ENCODE assay signal across 2 cellular contexts in the genomic region with DNA sequence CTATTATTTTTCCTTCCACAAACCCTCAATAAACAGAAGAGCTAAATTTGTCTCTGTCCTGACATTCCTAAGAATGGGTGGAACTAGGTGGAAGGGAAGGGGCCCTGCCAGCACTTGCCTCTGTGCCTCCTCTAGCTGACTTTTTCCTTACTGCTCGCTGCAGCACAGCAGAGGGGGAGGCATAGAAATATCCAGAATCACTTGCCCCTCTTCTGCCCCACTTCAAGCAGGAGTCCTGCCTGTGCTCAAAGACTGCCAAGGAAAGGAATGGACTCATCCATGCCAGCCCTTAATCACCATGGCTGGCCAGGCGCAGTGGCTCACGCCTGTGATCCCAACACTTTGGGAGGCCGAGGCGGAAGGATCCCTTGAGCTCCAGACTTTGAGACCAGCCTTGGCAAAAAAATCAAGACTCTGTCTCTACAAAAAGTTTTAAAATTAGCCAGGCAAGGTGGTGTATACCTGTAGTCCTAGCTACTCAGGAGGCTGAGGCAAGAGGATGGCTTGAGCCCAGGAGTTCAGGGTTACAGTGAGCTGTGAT.
TF ChIP-seq lines count a peak whose summit lies in the region.

No MANE protein-coding gene starts in this region.

TF ChIP-seq in SK-N-SH treated with all-trans-retinoic acid at 6 μM for 48 hours, 23 proteins besides CTCF, POLR2A, EP300 and RAD21:
- TF ChIP-seq, protein P1, sequence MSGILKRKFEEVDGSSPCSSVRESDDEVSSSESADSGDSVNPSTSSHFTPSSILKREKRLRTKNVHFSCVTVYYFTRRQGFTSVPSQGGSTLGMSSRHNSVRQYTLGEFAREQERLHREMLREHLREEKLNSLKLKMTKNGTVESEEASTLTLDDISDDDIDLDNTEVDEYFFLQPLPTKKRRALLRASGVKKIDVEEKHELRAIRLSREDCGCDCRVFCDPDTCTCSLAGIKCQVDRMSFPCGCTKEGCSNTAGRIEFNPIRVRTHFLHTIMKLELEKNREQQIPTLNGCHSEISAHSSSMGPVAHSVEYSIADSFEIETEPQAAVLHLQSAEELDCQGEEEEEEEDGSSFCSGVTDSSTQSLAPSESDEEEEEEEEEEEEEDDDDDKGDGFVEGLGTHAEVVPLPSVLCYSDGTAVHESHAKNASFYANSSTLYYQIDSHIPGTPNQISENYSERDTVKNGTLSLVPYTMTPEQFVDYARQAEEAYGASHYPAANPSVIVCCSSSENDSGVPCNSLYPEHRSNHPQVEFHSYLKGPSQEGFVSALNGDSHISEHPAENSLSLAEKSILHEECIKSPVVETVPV (CRISPR knock-in tag; IDR thresholded peaks at IDR 0.05) = no peak
- TF ChIP-seq GLIS3 (CRISPR knock-in tag; IDR thresholded peaks at IDR 0.05) (no peak), ZNF8 (CRISPR knock-in tag; IDR thresholded peaks at IDR 0.05) (no peak)

TF ChIP-seq in SK-N-SH, 30 proteins besides CTCF, POLR2A, EP300 and RAD21 (continued from another document):
- TF ChIP-seq POLR2AphosphoS5 (IDR thresholded peaks at IDR 0.05; ENCODE audit: low read depth, low read length) (no peak), NFIC (IDR thresholded peaks at IDR 0.05; ENCODE audit: borderline replicate concordance) (no peak), YY1 (IDR thresholded peaks at IDR 0.05; ENCODE audit: low read depth) (no peak), MEF2A (IDR thresholded peaks at IDR 0.05; ENCODE audit: borderline replicate concordance, low read depth) (no peak), NRF1 (IDR thresholded peaks at IDR 0.05; ENCODE audit: low read depth, low read length) (no peak), SMC3 (IDR thresholded peaks at IDR 0.05; ENCODE audit: low read depth, low read length) (no peak), ELF1 (IDR thresholded peaks at IDR 0.05) (no peak), CHD2 (IDR thresholded peaks at IDR 0.05; ENCODE audit: low read length, partially characterized antibody) (no peak), FOXM1 (IDR thresholded peaks at IDR 0.05; ENCODE audit: low read depth) (no peak)
- TF ChIP-seq, protein P2, sequence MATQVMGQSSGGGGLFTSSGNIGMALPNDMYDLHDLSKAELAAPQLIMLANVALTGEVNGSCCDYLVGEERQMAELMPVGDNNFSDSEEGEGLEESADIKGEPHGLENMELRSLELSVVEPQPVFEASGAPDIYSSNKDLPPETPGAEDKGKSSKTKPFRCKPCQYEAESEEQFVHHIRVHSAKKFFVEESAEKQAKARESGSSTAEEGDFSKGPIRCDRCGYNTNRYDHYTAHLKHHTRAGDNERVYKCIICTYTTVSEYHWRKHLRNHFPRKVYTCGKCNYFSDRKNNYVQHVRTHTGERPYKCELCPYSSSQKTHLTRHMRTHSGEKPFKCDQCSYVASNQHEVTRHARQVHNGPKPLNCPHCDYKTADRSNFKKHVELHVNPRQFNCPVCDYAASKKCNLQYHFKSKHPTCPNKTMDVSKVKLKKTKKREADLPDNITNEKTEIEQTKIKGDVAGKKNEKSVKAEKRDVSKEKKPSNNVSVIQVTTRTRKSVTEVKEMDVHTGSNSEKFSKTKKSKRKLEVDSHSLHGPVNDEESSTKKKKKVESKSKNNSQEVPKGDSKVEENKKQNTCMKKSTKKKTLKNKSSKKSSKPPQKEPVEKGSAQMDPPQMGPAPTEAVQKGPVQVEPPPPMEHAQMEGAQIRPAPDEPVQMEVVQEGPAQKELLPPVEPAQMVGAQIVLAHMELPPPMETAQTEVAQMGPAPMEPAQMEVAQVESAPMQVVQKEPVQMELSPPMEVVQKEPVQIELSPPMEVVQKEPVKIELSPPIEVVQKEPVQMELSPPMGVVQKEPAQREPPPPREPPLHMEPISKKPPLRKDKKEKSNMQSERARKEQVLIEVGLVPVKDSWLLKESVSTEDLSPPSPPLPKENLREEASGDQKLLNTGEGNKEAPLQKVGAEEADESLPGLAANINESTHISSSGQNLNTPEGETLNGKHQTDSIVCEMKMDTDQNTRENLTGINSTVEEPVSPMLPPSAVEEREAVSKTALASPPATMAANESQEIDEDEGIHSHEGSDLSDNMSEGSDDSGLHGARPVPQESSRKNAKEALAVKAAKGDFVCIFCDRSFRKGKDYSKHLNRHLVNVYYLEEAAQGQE (IDR thresholded peaks at IDR 0.05; ENCODE audit: low read depth, low read length) = no peak
- TF ChIP-seq, protein P3, sequence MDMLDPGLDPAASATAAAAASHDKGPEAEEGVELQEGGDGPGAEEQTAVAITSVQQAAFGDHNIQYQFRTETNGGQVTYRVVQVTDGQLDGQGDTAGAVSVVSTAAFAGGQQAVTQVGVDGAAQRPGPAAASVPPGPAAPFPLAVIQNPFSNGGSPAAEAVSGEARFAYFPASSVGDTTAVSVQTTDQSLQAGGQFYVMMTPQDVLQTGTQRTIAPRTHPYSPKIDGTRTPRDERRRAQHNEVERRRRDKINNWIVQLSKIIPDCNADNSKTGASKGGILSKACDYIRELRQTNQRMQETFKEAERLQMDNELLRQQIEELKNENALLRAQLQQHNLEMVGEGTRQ (IDR thresholded peaks at IDR 0.05; ENCODE audit: borderline replicate concordance, low read depth, low read length) = no peak
- TF ChIP-seq, protein P4, sequence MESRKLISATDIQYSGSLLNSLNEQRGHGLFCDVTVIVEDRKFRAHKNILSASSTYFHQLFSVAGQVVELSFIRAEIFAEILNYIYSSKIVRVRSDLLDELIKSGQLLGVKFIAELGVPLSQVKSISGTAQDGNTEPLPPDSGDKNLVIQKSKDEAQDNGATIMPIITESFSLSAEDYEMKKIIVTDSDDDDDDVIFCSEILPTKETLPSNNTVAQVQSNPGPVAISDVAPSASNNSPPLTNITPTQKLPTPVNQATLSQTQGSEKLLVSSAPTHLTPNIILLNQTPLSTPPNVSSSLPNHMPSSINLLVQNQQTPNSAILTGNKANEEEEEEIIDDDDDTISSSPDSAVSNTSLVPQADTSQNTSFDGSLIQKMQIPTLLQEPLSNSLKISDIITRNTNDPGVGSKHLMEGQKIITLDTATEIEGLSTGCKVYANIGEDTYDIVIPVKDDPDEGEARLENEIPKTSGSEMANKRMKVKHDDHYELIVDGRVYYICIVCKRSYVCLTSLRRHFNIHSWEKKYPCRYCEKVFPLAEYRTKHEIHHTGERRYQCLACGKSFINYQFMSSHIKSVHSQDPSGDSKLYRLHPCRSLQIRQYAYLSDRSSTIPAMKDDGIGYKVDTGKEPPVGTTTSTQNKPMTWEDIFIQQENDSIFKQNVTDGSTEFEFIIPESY (IDR thresholded peaks at IDR 0.05; ENCODE audit: borderline replicate concordance, low read depth) = no peak
TF ChIP-seq in SK-N-SH: peak in this region for 0.
